In genomic region chr4:38138363-38138762, GRCh38 we compare ENCODE assay signal across 15 cellular contexts.
"Had no signal": no experiment of that assay in that cellular context is flagged by ENCODE, and none has a peak within 500 bp of the region (broad histone marks: within the 10 kb centered on the region; RNA-seq: fewer than 3 reads in every experiment).

No MANE protein-coding gene starts in this region.

- H3K27me3 Mint-ChIP-seq: activated CD4-positive, alpha-beta T cell treated with anti-CD3 and anti-CD28 coated beads, Interleukin-2, amount 10 ng/mL, durations not matched to agents 24 days and 14 days; progenitor cell of endocrine pancreas had no signal

- DNase-seq: activated CD4-positive, alpha-beta T cell treated with anti-CD3 and anti-CD28 coated beads, Interleukin-2, amount 10 ng/mL, durations not matched to agents 24 days and 14 days; activated naive CD4-positive, alpha-beta T cell treated with anti-CD3 and anti-CD28 coated beads, Interleukin-2, amount 50 U/mL, for 16 hours; dermis blood vessel endothelial cell; effector memory CD4-positive, alpha-beta T cell; heart left ventricle; left lung; right cardiac atrium; upper lobe of right lung; WERI-Rb-1 had no signal

- H3K9me3 Mint-ChIP-seq: activated CD4-positive, alpha-beta T cell treated with anti-CD3 and anti-CD28 coated beads, Interleukin-2, amount 10 ng/mL, durations not matched to agents 24 days and 14 days had no signal

- H3K9me3 ChIP-seq: breast epithelium, esophagus muscularis mucosa, gastroesophageal sphincter, heart left ventricle, left lung, SJSA1, thoracic aorta, upper lobe of right lung had no signal

- ATAC-seq: gastroesophageal sphincter, heart left ventricle, left lung, right cardiac atrium, upper lobe of right lung had no signal

- H3K4me1 ChIP-seq: breast epithelium, left lung, SJSA1, upper lobe of right lung had no signal

- H3K27me3 ChIP-seq: breast epithelium, esophagus muscularis mucosa, gastroesophageal sphincter, heart left ventricle, left lung, SJSA1, upper lobe of right lung had no signal

- H3K27ac Mint-ChIP-seq: activated CD4-positive, alpha-beta T cell treated with anti-CD3 and anti-CD28 coated beads, Interleukin-2, amount 10 ng/mL, durations not matched to agents 24 days and 14 days had no signal

- H3K27ac ChIP-seq: breast epithelium, esophagus muscularis mucosa, gastroesophageal sphincter, heart left ventricle, left lung, SJSA1, thoracic aorta, upper lobe of right lung, WERI-Rb-1 had no signal

- H3K4me3 ChIP-seq: breast epithelium, esophagus muscularis mucosa, gastroesophageal sphincter, heart left ventricle, left lung, SJSA1, thoracic aorta, upper lobe of right lung had no signal

- H3K36me3 ChIP-seq: breast epithelium, SJSA1 had no signal

- H3K4me3 Mint-ChIP-seq: activated CD4-positive, alpha-beta T cell treated with anti-CD3 and anti-CD28 coated beads, Interleukin-2, amount 10 ng/mL, durations not matched to agents 24 days and 14 days had no signal
